In the genomic region with DNA sequence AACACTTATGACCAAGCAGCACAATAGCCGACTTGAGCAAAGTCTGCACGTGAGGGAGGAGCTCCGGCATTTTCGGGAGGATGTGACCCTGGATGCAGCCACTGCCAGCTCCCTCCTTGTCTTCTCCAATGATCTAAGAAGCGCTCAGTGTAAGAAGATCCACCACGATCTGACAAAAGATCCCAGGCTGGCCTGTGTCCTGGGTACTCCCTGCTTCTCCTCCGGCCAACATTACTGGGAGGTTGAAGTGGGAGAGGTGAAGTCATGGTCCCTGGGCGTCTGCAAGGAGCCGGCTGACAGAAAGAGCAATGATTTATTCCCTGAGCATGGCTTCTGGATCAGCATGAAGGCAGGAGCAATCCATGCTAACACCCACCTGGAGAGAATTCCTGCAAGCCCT, we compare ENCODE assay signal across 18 cellular contexts. TPM values are rescaled to one million over a fixed set of nuclear protein-coding genes. Genes with fewer than 3 reads are reported as not detected.
DNase-seq lines count a peak whose midpoint lies in the region; TF ChIP-seq lines count a peak whose summit lies in the region.
"Had no signal": no experiment of that assay in that cellular context is flagged by ENCODE, and none has a peak within 500 bp of the region (broad histone marks: within the 10 kb centered on the region; RNA-seq: fewer than 3 reads in every experiment).

No MANE protein-coding gene starts in this region.

- H3K9ac ChIP-seq in neuronal stem cell (ENCODE audit: low read depth, low read length, poor library complexity) = no peak overlapping the region
- H3K9ac ChIP-seq: GM23248 had no signal

- H3K14ac ChIP-seq in neuronal stem cell (ENCODE audit: low read length) = no peak overlapping the region

- H2AK5ac ChIP-seq in neuronal stem cell (ENCODE audit: low read depth, low read length) = no peak overlapping the region

- H3K23ac ChIP-seq in neuronal stem cell (ENCODE audit: low read depth, low read length, poor library complexity) = no peak overlapping the region

- TF ChIP-seq CTCF in uterus (IDR thresholded peaks at IDR 0.05) (no peak), endothelial cell (IDR thresholded peaks at IDR 0.05; ENCODE audit: unreplicated experiment) (no peak)

- no peaks in the 10 kb centered on the region for H3K36me3 ChIP-seq in neuronal stem cell (replicated peaks in 1 of 2; ENCODE audit: control insufficient read depth in 2 of 2, insufficient read depth in 2 of 2, low read length in 2 of 2)
- no peaks in the 10 kb centered on the region for H3K36me3 ChIP-seq in uterus

- intact Hi-C loops in uterus (cut with DNase I; ENCODE audit: low total_unique reads) = no loop called here

- H3K4me3 ChIP-seq in neuronal stem cell (ENCODE audit: low read length in 2 of 2) = no peak overlapping the region
- no peak overlapping the region for H3K4me3 ChIP-seq in uterus
- H3K4me3 ChIP-seq: GM23248 had no signal

- DNase-seq in left kidney (ENCODE audit: low read depth, low spot score) = peak; percentile 88
- no peak for DNase-seq in neuronal stem cell (ENCODE audit: low spot score)
- peak; percentile 25 to 57 for DNase-seq in uterus
- no peak for DNase-seq in endothelial cell (ENCODE audit: low spot score)
- no peak for DNase-seq in activated CD4-positive, CD25-positive, alpha-beta regulatory T cell (lab: John Stamatoyannopoulos, UW)
- DNase-seq in immature natural killer cell = no peak
- DNase-seq: ACHN; CD4-positive, alpha-beta T cell; DMS153; DMS79; GDM1; GM23248; HCEC 1CT; HFFc6 had no signal

- H3K27ac ChIP-seq in neuronal stem cell (replicated peaks; ENCODE audit: low read length) (no peak overlapping the region), uterus (peak overlapping the region in 1 of 2 donors; percentile 21)
- H3K27ac ChIP-seq: C4-2B, GM23248, HL-60 had no signal

- H3K9me3 ChIP-seq in neuronal stem cell (replicated peaks in 1 of 2; ENCODE audit: control insufficient read depth in 2 of 2, insufficient read depth in 1 of 2, low read depth in 1 of 2, low read length in 2 of 2) (peaks cover 0 to 2% of the 10 kb centered on the region in 2 donors), uterus (no peaks in the 10 kb centered on the region)

- H3K4me1 ChIP-seq in neuronal stem cell (ENCODE audit: control insufficient read depth in 2 of 2, insufficient read depth in 1 of 2, low read depth in 1 of 2, low read length in 2 of 2) (no peaks in the 10 kb centered on the region), uterus (no peaks in the 10 kb centered on the region)

- no peak overlapping the region for H2BK5ac ChIP-seq in neuronal stem cell (ENCODE audit: low read length)

- H3K4me1 Mint-ChIP-seq in endothelial cell (ENCODE audit: unreplicated experiment) = no peaks in the 10 kb centered on the region
- no peaks in the 10 kb centered on the region for H3K4me1 Mint-ChIP-seq in immature natural killer cell

- peak overlapping the region; percentile 7 for H3K18ac ChIP-seq in neuronal stem cell (ENCODE audit: low read length)

- H2BK120ac ChIP-seq in neuronal stem cell (ENCODE audit: low read depth, low read length) = no peak overlapping the region

- no peak overlapping the region for H3K4me3 Mint-ChIP-seq in endothelial cell (ENCODE audit: unreplicated experiment)
- H3K4me3 Mint-ChIP-seq in immature natural killer cell = no peak overlapping the region
- H3K4me3 Mint-ChIP-seq: CD4-positive, alpha-beta T cell; HFFc6 had no signal

- H3K27me3 ChIP-seq in neuronal stem cell (ENCODE audit: control insufficient read depth in 3 of 3, insufficient read depth in 3 of 3, low read depth in 1 of 3, low read length in 3 of 3) = no peaks in the 10 kb centered on the region
- no peaks in the 10 kb centered on the region for H3K27me3 ChIP-seq in uterus

- WGBS in neuronal stem cell (ENCODE audit: extremely low coverage in 2 of 2, insufficient read length in 2 of 2, insufficient replicate concordance in 1 of 2), 2 donors = no CpG with 5 or more reads among the region's 9 CpGs

- H2BK12ac ChIP-seq in neuronal stem cell (ENCODE audit: low read length) = no peak overlapping the region

- H3K9me3 Mint-ChIP-seq in endothelial cell (ENCODE audit: unreplicated experiment) (no peaks in the 10 kb centered on the region), immature natural killer cell (no peaks in the 10 kb centered on the region)
- H3K9me3 Mint-ChIP-seq: CD4-positive, alpha-beta T cell; HFFc6 had no signal

- H4K8ac ChIP-seq in neuronal stem cell (ENCODE audit: low read depth, low read length) = no peak overlapping the region

- no peak overlapping the region for H2BK15ac ChIP-seq in neuronal stem cell (ENCODE audit: low read length)

- H3K27me3 Mint-ChIP-seq in endothelial cell (ENCODE audit: unreplicated experiment) (no peaks in the 10 kb centered on the region), immature natural killer cell (ENCODE audit: low read depth in 3 of 3) (peaks cover 0 to 14% (median 5%) of the 10 kb centered on the region in 3 donors)

- H2AFZ ChIP-seq in neuronal stem cell (ENCODE audit: low read length) = no peak overlapping the region
- H2AFZ ChIP-seq: GM23248 had no signal

- H3K4ac ChIP-seq in neuronal stem cell (ENCODE audit: low read length) = no peak overlapping the region

- no peak overlapping the region for H4K91ac ChIP-seq in neuronal stem cell (ENCODE audit: low read depth, low read length, poor library complexity)

- no peak overlapping the region for H3K4me2 ChIP-seq in neuronal stem cell (ENCODE audit: insufficient read depth, low read length, poor library complexity, severe bottlenecking)

- no peak for TF ChIP-seq POLR2A in uterus (IDR thresholded peaks at IDR 0.05)

- no peaks in the 10 kb centered on the region for H3K36me3 Mint-ChIP-seq in endothelial cell (ENCODE audit: low read depth, unreplicated experiment)
- H3K36me3 Mint-ChIP-seq in immature natural killer cell = no peaks in the 10 kb centered on the region

- H3K27ac Mint-ChIP-seq in endothelial cell (ENCODE audit: unreplicated experiment) (no peak overlapping the region), immature natural killer cell (no peak overlapping the region)
- H3K27ac Mint-ChIP-seq: CD4-positive, alpha-beta T cell; HFFc6 had no signal

- no peaks in the 10 kb centered on the region for H3K79me1 ChIP-seq in neuronal stem cell (ENCODE audit: low read depth, low read length)

RNA-seq across cellular contexts. Expression of gene RFPL4B, which starts 2.8 kb away (rescaled TPM):
- polyA plus RNA-seq in neuronal stem cell (2013, experiment 1 of 2) = not detected
- polyA plus RNA-seq in neuronal stem cell (2013, experiment 2 of 2) = 0.01 TPM
- total RNA-seq in uterus (1 to 10 TPM in 1 of 4 donors, not detected in 3; 1.5 TPM), endothelial cell (ENCODE audit: unreplicated experiment) (not detected)
- not detected for polyA plus RNA-seq in immature natural killer cell
- total RNA-seq: CD4-positive, alpha-beta T cell; Daoy; GM23248 had no signal
- polyA plus RNA-seq: BJ, GM23248 had no signal

Comparison
In these comparisons a context has a peak if more than half of its experiments do, and no peak if none do; other contexts are left out.
1. DNase-seq: peak in left kidney (single experiment) and uterus (2 of 2); none in neuronal stem cell (single experiment), endothelial cell (single experiment), activated CD4-positive, CD25-positive, alpha-beta regulatory T cell (0 of 4) and immature natural killer cell (0 of 3).